Comparison of ENCODE assay signal across 16 cellular contexts in the genomic region with DNA sequence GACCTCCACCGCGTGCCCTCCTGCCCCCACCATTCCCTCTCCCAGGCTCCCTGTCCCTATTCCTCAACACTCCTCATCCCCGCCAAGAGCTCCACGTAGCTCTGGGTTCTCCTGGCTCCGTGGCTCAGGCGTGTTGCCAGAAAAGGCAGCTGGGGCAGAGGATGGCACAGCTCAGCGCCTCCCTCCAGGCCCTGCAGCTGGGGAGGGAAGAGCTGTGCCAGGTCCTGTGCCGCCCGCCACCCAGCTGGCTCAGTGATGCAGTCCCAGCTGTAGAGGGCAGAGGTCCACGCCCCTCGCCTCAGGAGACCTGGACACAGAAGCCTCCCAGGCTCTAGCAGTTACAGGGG. TPM values are rescaled to one million over a fixed set of nuclear protein-coding genes. Genes with fewer than 3 reads are reported as not detected.
A peak's percentile ranks its signal among the peaks of the same experiment; 100 is the strongest.
DNase-seq lines count a peak whose midpoint lies in the region; ATAC-seq, FAIRE-seq and TF ChIP-seq lines count a peak whose summit lies in the region.
"Had no signal": no experiment of that assay in that cellular context is flagged by ENCODE, and none has a peak within 500 bp of the region (broad histone marks: within the 10 kb centered on the region; RNA-seq: fewer than 3 reads in every experiment).

No MANE protein-coding gene starts in this region.

- ATAC-seq in GM21717 (IDR thresholded peaks at IDR 0.05; ENCODE audit: unreplicated experiment) (no peak), HG02938 (IDR thresholded peaks at IDR 0.05; ENCODE audit: unreplicated experiment) (no peak), GM21528 (IDR thresholded peaks at IDR 0.05; ENCODE audit: low FRiP score, unreplicated experiment) (no peak)

- 76 to 98% (median 85%) methylated on average over 8 to 11 of the region's 11 CpGs for WGBS in spleen, 5 donors

- no peak for FAIRE-seq in GM12891 (lab: Jason Lieb, UNC)
- FAIRE-seq: GM19239 had no signal

- no peaks in the 10 kb centered on the region for H3K27me3 ChIP-seq in ascending aorta
- no peaks in the 10 kb centered on the region for H3K27me3 ChIP-seq in spleen (replicated peaks in 1 of 7)
- H3K27me3 ChIP-seq: ovary had no signal

- H3K9me3 ChIP-seq in ascending aorta: no peaks in the 10 kb centered on the region
- H3K9me3 ChIP-seq in spleen: no peaks in the 10 kb centered on the region
- H3K9me3 ChIP-seq: ovary had no signal

- peak; percentile 35 for DNase-seq in LHCN-M2 (ENCODE audit: low read depth)
- DNase-seq in ascending aorta (ENCODE audit: low spot score in 2 of 2): no peak
- DNase-seq in hypothalamus (lab: John Stamatoyannopoulos, UW): peak; percentile 19 to 97 (median 86)
- no peak for DNase-seq in spleen
- DNase-seq in GM12891 (ENCODE audit: insufficient read length, low spot score): no peak
- DNase-seq: CD8-positive, alpha-beta memory T cell; H9; NCI-H510A treated with DMSO at 0.1 percent for 48 hours; WERI-Rb-1 had no signal

- TF ChIP-seq CTCF in ascending aorta (IDR thresholded peaks at IDR 0.05) (no peak), spleen (IDR thresholded peaks at IDR 0.05 in 8 of 11, conservative IDR thresholded peaks at IDR 0.05 in 3 of 11) (no peak)

- intact Hi-C loops in ascending aorta (cut with DNase I) (loop anchor here (5.0 kb wide), 1 partner anchor 49 kb away; no protein-coding TSS in a partner anchor), spleen (cut with DNase I; ENCODE audit: low total_unique reads) (no loop called here)

- H3K36me3 ChIP-seq in ascending aorta (peaks cover 36 to 53% of the 10 kb centered on the region in 2 donors), spleen (peaks cover 12 to 62% (median 55%) of the 10 kb centered on the region in 6 donors)
- H3K36me3 ChIP-seq: ovary had no signal

- H3K27ac ChIP-seq in ascending aorta (peak overlapping the region; percentile 75 to 85), spleen (peak overlapping the region in 6 of 8 donors; percentile 24 to 88 (median 69))
- H3K27ac ChIP-seq: KMS-11, ovary, WERI-Rb-1 had no signal

- peaks cover 23 to 63% of the 10 kb centered on the region in 2 donors for H3K4me1 ChIP-seq in ascending aorta
- H3K4me1 ChIP-seq in spleen: peaks cover 11 to 73% (median 49%) of the 10 kb centered on the region in 6 donors

- TF ChIP-seq POLR2A in spleen (IDR thresholded peaks at IDR 0.05): no peak
- no peak for TF ChIP-seq POLR2A in GM12891 (IDR thresholded peaks at IDR 0.05; ENCODE audit: low read depth, low read length)

- H3K4me3 ChIP-seq in ascending aorta (no peak overlapping the region), spleen (no peak overlapping the region)
- H3K4me3 ChIP-seq: ovary had no signal

TF ChIP-seq in GM12891, 5 proteins besides CTCF, POLR2A, EP300 and RAD21:
- no peak for TF ChIP-seq PAX5 (IDR thresholded peaks at IDR 0.05; ENCODE audit: insufficient read depth, low read length, severe bottlenecking)
- TF ChIP-seq POU2F2 (IDR thresholded peaks at IDR 0.05; ENCODE audit: low read depth, low read length): no peak
- no peak for TF ChIP-seq TAF1 (IDR thresholded peaks at IDR 0.05; ENCODE audit: low read depth, low read length)
- no peak for TF ChIP-seq SPI1 (IDR thresholded peaks at IDR 0.05; ENCODE audit: low read depth, low read length)

RNA-seq across cellular contexts. Expression of a gene that starts 4.2 kb away (rescaled TPM):
- total RNA-seq in LHCN-M2 (2014; rRNA removed) (31.0 and 33.0 TPM in 2 replicates), ascending aorta (104 TPM), spleen (100 to 1,000 TPM in 2 of 7 donors, 10 to 100 TPM in 5; 62.5 to 137 (median 88.7) TPM)
- 69.0 TPM for polyA plus RNA-seq in LHCN-M2 (2012)
- polyA plus RNA-seq in spleen: 10 to 100 TPM; 13.3 to 26.5 (median 15.5) TPM
- polyA plus RNA-seq in GM12891 (2012; ENCODE audit: low read depth, missing spikeins): 18.2 TPM

RNA-seq across cellular contexts. Expression of a gene that starts 4.6 kb away (rescaled TPM):
- total RNA-seq in LHCN-M2 (2014; rRNA removed) (9.0 and 14.0 TPM in 2 replicates), ascending aorta (9.7 TPM), spleen (10 to 100 TPM in 5 of 7 donors, 1 to 10 TPM in 2; 6.9 to 17.4 (median 10.8) TPM)
- 8.3 TPM for polyA plus RNA-seq in LHCN-M2 (2012)
- 10 to 100 TPM in 1 of 3 donors, 1 to 10 TPM in 2; 4.7 to 10.2 (median 6.1) TPM for polyA plus RNA-seq in spleen
- 7.8 TPM for polyA plus RNA-seq in GM12891 (2012; ENCODE audit: low read depth, missing spikeins)

RNA-seq across cellular contexts. Expression of a gene that starts 22.8 kb away (rescaled TPM):
- total RNA-seq in LHCN-M2 (2014; rRNA removed) (not detected in 2 replicates), ascending aorta (2.6 TPM), spleen (under 1 TPM in 2 of 7 donors, not detected in 5; 0.23 to 0.33 TPM)
- not detected for polyA plus RNA-seq in LHCN-M2 (2012)
- polyA plus RNA-seq in spleen: under 1 TPM in 1 of 3 donors, not detected in 2; 0.03 TPM
- not detected for polyA plus RNA-seq in GM12891 (2012; ENCODE audit: low read depth, missing spikeins)
- total RNA-seq: CD8-positive, alpha-beta memory T cell; H9; kidney epithelial cell had no signal
- polyA plus RNA-seq: CD8-positive, alpha-beta memory T cell had no signal

Comparison
In these comparisons a context has a peak if more than half of its experiments do, and no peak if none do; other contexts are left out.
1. DNase-seq: peak in LHCN-M2 (single experiment) and hypothalamus (51 of 51); none in ascending aorta (0 of 2), spleen (single experiment) and GM12891 (single experiment).